22 cellular contexts compared by ENCODE assay signal in the genomic region with DNA sequence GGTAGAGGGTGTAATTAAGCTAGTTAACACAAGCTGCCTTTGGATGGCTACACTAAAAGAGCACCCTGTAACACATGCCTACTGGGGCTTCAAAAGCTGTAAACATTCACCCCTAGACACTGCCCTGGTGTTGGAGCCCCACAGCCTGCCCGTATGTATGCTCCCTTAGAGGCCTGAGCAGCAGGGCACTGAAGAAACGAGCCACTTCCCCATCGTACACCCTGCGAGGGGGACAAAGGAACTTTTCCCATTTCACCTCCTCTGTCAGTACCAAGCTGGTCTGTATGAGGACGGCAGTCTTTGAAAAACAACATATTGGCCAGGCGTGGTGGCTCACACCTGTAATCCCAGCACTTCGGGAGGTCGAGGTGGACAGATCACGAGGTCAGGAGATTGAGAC.
A peak's percentile ranks its signal among the peaks of the same experiment; 100 is the strongest.
DNase-seq lines count a peak whose midpoint lies in the region; ATAC-seq and TF ChIP-seq lines count a peak whose summit lies in the region.
"Had no signal": no experiment of that assay in that cellular context is flagged by ENCODE, and none has a peak within 500 bp of the region (broad histone marks: within the 10 kb centered on the region; RNA-seq: fewer than 3 reads in every experiment).

No MANE protein-coding gene starts in this region.

- no peaks in the 10 kb centered on the region for H3K27me3 ChIP-seq in tibial artery
- H3K27me3 ChIP-seq: ascending aorta, dorsolateral prefrontal cortex, ovary, right atrium auricular region had no signal

- H3K4me3 ChIP-seq in tibial artery, result no peak overlapping the region
- H3K4me3 ChIP-seq: ascending aorta, dorsolateral prefrontal cortex, ovary, right atrium auricular region had no signal

- peaks cover 18% of the 10 kb centered on the region for H3K9me3 Mint-ChIP-seq in activated naive CD4-positive, alpha-beta T cell treated with anti-CD3 and anti-CD28 coated beads, Interleukin-2, amount 50 U/mL, for 24 hours
- peaks cover 5 to 22% of the 10 kb centered on the region in 2 donors for H3K9me3 Mint-ChIP-seq in activated naive CD4-positive, alpha-beta T cell treated with anti-CD3 and anti-CD28 coated beads, Interleukin-2, amount 50 U/mL, for 72 hours
- H3K9me3 Mint-ChIP-seq in activated B cell treated with CpG ODN at 0.5 μM for 24 hours (peaks cover 5% of the 10 kb centered on the region), naive B cell (peaks cover 0 to 8% (median 0%) of the 10 kb centered on the region in 7 donors)
- H3K9me3 Mint-ChIP-seq in activated CD4-positive, alpha-beta memory T cell treated with anti-CD3 and anti-CD28 coated beads, Interleukin-2, amount 10 ng/mL, durations not matched to agents 7 days and 5 days, result no peaks in the 10 kb centered on the region
- H3K9me3 Mint-ChIP-seq: immature natural killer cell had no signal

- TF ChIP-seq CTCF in activated B cell treated with CpG ODN at 0.5 μM for 24 hours (IDR thresholded peaks at IDR 0.05) (no peak), tibial artery (IDR thresholded peaks at IDR 0.05) (no peak)

- no peaks in the 10 kb centered on the region for H3K36me3 ChIP-seq in tibial artery
- H3K36me3 ChIP-seq: ascending aorta, ovary, right atrium auricular region had no signal

- no peaks in the 10 kb centered on the region for H3K9me3 ChIP-seq in tibial artery
- H3K9me3 ChIP-seq: ascending aorta, ovary, right atrium auricular region had no signal

- peaks cover 35% of the 10 kb centered on the region for H3K36me3 Mint-ChIP-seq in activated naive CD4-positive, alpha-beta T cell treated with anti-CD3 and anti-CD28 coated beads, Interleukin-2, amount 50 U/mL, for 24 hours
- peaks cover 9 to 44% of the 10 kb centered on the region in 2 donors for H3K36me3 Mint-ChIP-seq in activated naive CD4-positive, alpha-beta T cell treated with anti-CD3 and anti-CD28 coated beads, Interleukin-2, amount 50 U/mL, for 72 hours
- H3K36me3 Mint-ChIP-seq in activated B cell treated with CpG ODN at 0.5 μM for 24 hours (ENCODE audit: low read depth) (peaks cover 16% of the 10 kb centered on the region), naive B cell (peaks cover 8 to 14% of the 10 kb centered on the region in 2 donors)
- peaks cover 34% of the 10 kb centered on the region for H3K36me3 Mint-ChIP-seq in activated CD4-positive, alpha-beta memory T cell treated with anti-CD3 and anti-CD28 coated beads, Interleukin-2, amount 10 ng/mL, durations not matched to agents 7 days and 5 days (ENCODE audit: low read depth)

- H3K27me3 Mint-ChIP-seq in activated naive CD4-positive, alpha-beta T cell treated with anti-CD3 and anti-CD28 coated beads, Interleukin-2, amount 50 U/mL, for 24 hours, result no peaks in the 10 kb centered on the region
- H3K27me3 Mint-ChIP-seq in activated B cell treated with CpG ODN at 0.5 μM for 24 hours, result no peaks in the 10 kb centered on the region
- H3K27me3 Mint-ChIP-seq in naive B cell, result no peaks in the 10 kb centered on the region
- no peaks in the 10 kb centered on the region for H3K27me3 Mint-ChIP-seq in activated CD4-positive, alpha-beta memory T cell treated with anti-CD3 and anti-CD28 coated beads, Interleukin-2, amount 10 ng/mL, durations not matched to agents 7 days and 5 days

- H3K4me3 Mint-ChIP-seq in activated naive CD4-positive, alpha-beta T cell treated with anti-CD3 and anti-CD28 coated beads, Interleukin-2, amount 50 U/mL, for 24 hours, result peak overlapping the region; percentile 4
- no peak overlapping the region for H3K4me3 Mint-ChIP-seq in activated B cell treated with CpG ODN at 0.5 μM for 24 hours
- H3K4me3 Mint-ChIP-seq in naive B cell, result peak overlapping the region in 1 of 8 donors; percentile 5
- H3K4me3 Mint-ChIP-seq in activated CD4-positive, alpha-beta memory T cell treated with anti-CD3 and anti-CD28 coated beads, Interleukin-2, amount 10 ng/mL, durations not matched to agents 7 days and 5 days, result no peak overlapping the region
- H3K4me3 Mint-ChIP-seq: immature natural killer cell; T-helper 1 cell treated with Interleukin-12 subunit alpha and Interleukin-12 subunit beta and Interleukin-4 antibody, amounts not matched to agents 30 μg/mL and 1 μg/mL, for 36 hours had no signal

- peaks cover 89% of the 10 kb centered on the region for H3K4me1 Mint-ChIP-seq in activated naive CD4-positive, alpha-beta T cell treated with anti-CD3 and anti-CD28 coated beads, Interleukin-2, amount 50 U/mL, for 24 hours
- H3K4me1 Mint-ChIP-seq in activated B cell treated with CpG ODN at 0.5 μM for 24 hours, result peaks cover 64% of the 10 kb centered on the region
- H3K4me1 Mint-ChIP-seq in naive B cell, result peaks cover 48 to 69% (median 57%) of the 10 kb centered on the region in 3 donors
- H3K4me1 Mint-ChIP-seq in activated CD4-positive, alpha-beta memory T cell treated with anti-CD3 and anti-CD28 coated beads, Interleukin-2, amount 10 ng/mL, durations not matched to agents 7 days and 5 days, result peaks cover 60% of the 10 kb centered on the region

- CTCF ChIA-PET in activated B cell treated with CpG ODN at 0.5 μM for 24 hours (lab: Charles Lee), result interaction anchor here (3.2 kb wide), 1 partner anchor 77 kb away, joined by 16 read pairs; a partner anchor contains a TSS
- CTCF ChIA-PET in activated CD4-positive, alpha-beta memory T cell treated with anti-CD3 and anti-CD28 coated beads, Interleukin-2, amount 10 ng/mL, durations not matched to agents 7 days and 5 days (lab: Charles Lee), result interaction anchor here (2.2 to 3.2 kb wide), 2 partner anchors 22 to 76 kb away, joined by 7 to 16 read pairs; a partner anchor contains a TSS

- POLR2A ChIA-PET in activated B cell treated with CpG ODN at 0.5 μM for 24 hours (lab: Charles Lee), result interaction anchor here (1.2 to 3.8 kb wide), 4 partner anchors 7 to 76 kb away, joined by 4 to 27 read pairs (median 14); a partner anchor contains a TSS
- POLR2A ChIA-PET in activated CD4-positive, alpha-beta memory T cell treated with anti-CD3 and anti-CD28 coated beads, Interleukin-2, amount 10 ng/mL, durations not matched to agents 7 days and 5 days (lab: Charles Lee), result interaction anchor here (2.2 to 2.6 kb wide), 2 partner anchors 10 to 77 kb away, joined by 12 to 13 read pairs; a partner anchor contains a TSS

- H3K27ac Mint-ChIP-seq in activated naive CD4-positive, alpha-beta T cell treated with anti-CD3 and anti-CD28 coated beads, Interleukin-2, amount 50 U/mL, for 24 hours, result peak overlapping the region; percentile 5
- H3K27ac Mint-ChIP-seq in activated naive CD4-positive, alpha-beta T cell treated with anti-CD3 and anti-CD28 coated beads, Interleukin-2, amount 50 U/mL, for 72 hours, result peak overlapping the region in 1 of 2 donors; percentile 72
- H3K27ac Mint-ChIP-seq in activated B cell treated with CpG ODN at 0.5 μM for 24 hours, result peak overlapping the region; percentile 46
- peak overlapping the region in 5 of 6 donors; percentile 54 to 89 (median 86) for H3K27ac Mint-ChIP-seq in naive B cell
- no peak overlapping the region for H3K27ac Mint-ChIP-seq in activated CD4-positive, alpha-beta memory T cell treated with anti-CD3 and anti-CD28 coated beads, Interleukin-2, amount 10 ng/mL, durations not matched to agents 7 days and 5 days
- H3K27ac Mint-ChIP-seq: T-helper 1 cell treated with Interleukin-12 subunit alpha and Interleukin-12 subunit beta and Interleukin-4 antibody, amounts not matched to agents 30 μg/mL and 1 μg/mL, for 36 hours had no signal

- no peak for ATAC-seq in activated naive CD4-positive, alpha-beta T cell treated with anti-CD3 and anti-CD28 coated beads, Interleukin-2, amount 50 U/mL, for 72 hours
- no peak for ATAC-seq in activated B cell treated with CpG ODN at 0.5 μM for 24 hours (ENCODE audit: low read depth)
- ATAC-seq in naive B cell (ENCODE audit: low read depth in 2 of 2), result no peak

- intact Hi-C loops in activated B cell treated with CpG ODN at 0.5 μM for 24 hours (cut with micrococcal nuclease), result loop anchor here (2.0 to 10.0 kb wide), 3 partner anchors 69 to 1031 kb away; a partner anchor contains a TSS
- intact Hi-C loops in tibial artery (cut with DNase I; ENCODE audit: low total_unique reads), result loop anchor here (10.0 kb wide), 1 partner anchor 101 kb away; no protein-coding TSS in a partner anchor

- H3K27ac ChIP-seq in tibial artery, result peak overlapping the region; percentile 62 to 64
- H3K27ac ChIP-seq: dorsolateral prefrontal cortex, HL-60, ovary, right atrium auricular region had no signal

- peaks cover 0 to 53% (median 46%) of the 10 kb centered on the region in 4 donors for H3K4me1 ChIP-seq in tibial artery

- no peak for DNase-seq in activated naive CD4-positive, alpha-beta T cell treated with anti-CD3 and anti-CD28 coated beads, Interleukin-2, amount 50 U/mL, for 72 hours (ENCODE audit: low spot score in 2 of 2)
- no peak for DNase-seq in activated B cell treated with CpG ODN at 0.5 μM for 24 hours
- no peak for DNase-seq in naive B cell
- DNase-seq in tibial artery, result no peak
- DNase-seq in HPDE6-E6E7 (ENCODE audit: extremely low spot score), result no peak
- no peak for DNase-seq in activated CD4-positive, alpha-beta memory T cell treated with anti-CD3 and anti-CD28 coated beads, Interleukin-2, amount 10 ng/mL, durations not matched to agents 7 days and 5 days
- DNase-seq in stimulated activated CD4-positive, alpha-beta T cell treated with anti-CD3 and anti-CD28 coated beads, Interleukin-15, amount 100 ng/mL, for 24 hours, result no peak
- DNase-seq: central memory CD4-positive, alpha-beta T cell; DMS 273 treated with DMSO at 0.1 percent for 48 hours; dorsolateral prefrontal cortex; H7; head of caudate nucleus; immature natural killer cell; left ventricle myocardium superior; NCI-H1417 treated with DMSO at 0.1 percent for 48 hours; NCI-H2107; ovary had no signal
